Comparison of ENCODE assay signal across 1 cellular context in the genomic region with DNA sequence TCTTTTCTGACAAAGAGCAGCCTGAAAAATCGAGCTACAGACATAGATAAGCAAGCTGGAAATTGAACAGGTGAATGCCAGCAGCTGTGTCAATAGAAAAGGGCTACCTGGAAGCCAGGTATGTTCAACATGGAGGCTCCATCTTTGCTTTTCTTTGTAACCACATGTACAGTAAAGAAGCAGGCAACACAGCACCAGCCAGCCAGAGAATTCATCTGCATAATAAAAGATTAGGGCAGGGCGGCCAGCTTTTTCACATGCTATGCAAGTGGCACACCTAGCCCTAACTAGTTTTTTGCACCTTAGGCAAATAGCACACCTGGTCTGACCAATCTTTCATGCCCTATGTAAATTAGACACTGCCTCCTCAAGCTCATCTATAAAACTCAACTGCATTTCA.
TF ChIP-seq lines count a peak whose summit lies in the region.

No MANE protein-coding gene starts in this region.

TF ChIP-seq in HepG2, 621 proteins besides CTCF, POLR2A, EP300 and RAD21:
- TF ChIP-seq ZNF678 (CRISPR knock-in tag; IDR thresholded peaks at IDR 0.05) (no peak), DR1 (CRISPR knock-in tag; IDR thresholded peaks at IDR 0.05) (no peak), CBX5 (CRISPR knock-in tag; IDR thresholded peaks at IDR 0.05; ENCODE audit: borderline replicate concordance) (no peak), SATB2 (CRISPR knock-in tag; IDR thresholded peaks at IDR 0.05) (no peak), SMARCC2 (IDR thresholded peaks at IDR 0.05) (no peak)
